31 cellular contexts compared by ENCODE assay signal in genomic region chr7:75813781-75814236, GRCh38. TPM values are rescaled to one million over a fixed set of nuclear protein-coding genes. Genes with fewer than 3 reads are reported as not detected.
A peak's percentile ranks its signal among the peaks of the same experiment; 100 is the strongest.
DNase-seq lines count a peak whose midpoint lies in the region; FAIRE-seq and TF ChIP-seq lines count a peak whose summit lies in the region.
"Had no signal": no experiment of that assay in that cellular context is flagged by ENCODE, and none has a peak within 500 bp of the region (broad histone marks: within the 10 kb centered on the region; RNA-seq: fewer than 3 reads in every experiment).

Gene CCL24 (minus strand): TSS chr7:75813806. CDS start chr7:75813715, 91 bp downstream.

- TF ChIP-seq POLR2A in endothelial cell of umbilical vein (IDR thresholded peaks at IDR 0.05; ENCODE audit: low read depth, low read length) = no peak

- CTCF ChIA-PET in endothelial cell of umbilical vein (lab: Charles Lee) = no interaction called here

- H3K27ac Mint-ChIP-seq in mesothelial cell of epicardium = no peak within 1 kb of the TSS
- H3K27ac Mint-ChIP-seq: activated naive CD8-positive, alpha-beta T cell treated with anti-CD3 and anti-CD28 coated beads, Interleukin-2, amount 10 ng/mL, durations not matched to agents 7 days and 5 days; T-helper 17 cell; WTC11 had no signal

- H3K9ac ChIP-seq in BLaER1 = no peak within 1 kb of the TSS
- H3K9ac ChIP-seq in endothelial cell of umbilical vein (replicated peaks; ENCODE audit: extremely low read depth, insufficient read depth, low read length) = no peak within 1 kb of the TSS

- DNase-seq in Kasumi-1 (lab: John Stamatoyannopoulos, UW) = peak; percentile 54 to 67
- DNase-seq in SKM-1 (lab: John Stamatoyannopoulos, UW; ENCODE audit: unreplicated experiment) = peak; percentile 76
- DNase-seq in endothelial cell of umbilical vein (ENCODE audit: low read depth, low spot score) = no peak
- DNase-seq in NCI-H2171 treated with DMSO at 0.1 percent for 48 hours (lab: John Stamatoyannopoulos, UW) = no peak
- DNase-seq in NCI-H1436 (lab: John Stamatoyannopoulos, UW) = no peak
- DNase-seq in mesothelial cell of epicardium (ENCODE audit: low spot score in 2 of 2, unreplicated experiment in 2 of 2) = no peak
- no peak for DNase-seq in pons (ENCODE audit: low spot score)
- DNase-seq: activated CD4-positive, alpha-beta T cell treated with anti-CD3 and anti-CD28 coated beads, Interleukin-2, amount 50 U/mL, for 48 hours; activated CD8-positive, alpha-beta memory T cell treated with anti-CD3 and anti-CD28 coated beads, Interleukin-2, amount 50 U/mL, for 48 hours; activated naive CD8-positive, alpha-beta T cell treated with anti-CD3 and anti-CD28 coated beads, Interleukin-2, amount 10 ng/mL, durations not matched to agents 7 days and 5 days; BE2C; Calu3; effector memory CD4-positive, alpha-beta T cell; esophagus squamous epithelium; NCI-H1417 treated with DMSO at 0.1 percent for 48 hours; NCI-H2107; NCI-H526 treated with DMSO at 0.1 percent for 48 hours; stimulated activated CD4-positive, alpha-beta T cell treated with anti-CD3 and anti-CD28 coated beads, Interleukin-12 subunit alpha, Interleukin-12 subunit beta, amount 100 ng/mL, for 4 hours; stimulated activated naive CD8-positive, alpha-beta T cell treated with anti-CD3 and anti-CD28 coated beads, Interleukin-15, amount 100 ng/mL, for 72 hours; T-helper 17 cell had no signal

- H3K4me1 Mint-ChIP-seq in mesothelial cell of epicardium = no peaks in the 10 kb centered on the region
- H3K4me1 Mint-ChIP-seq: stimulated activated naive CD8-positive, alpha-beta T cell treated with anti-CD3 and anti-CD28 coated beads, Interleukin-15, amount 100 ng/mL, for 72 hours; T-helper 17 cell; WTC11 had no signal

- no peaks in the 10 kb centered on the region for H3K79me2 ChIP-seq in endothelial cell of umbilical vein (ENCODE audit: control insufficient read depth, insufficient read depth, low read length)

- dilution Hi-C loops in endothelial cell of umbilical vein (cut with MboI; ENCODE audit: extremely low pct_ligation_motif_present, low sequenced_read_pairs) = no loop called here

- H3K36me3 ChIP-seq in BLaER1 = no peaks in the 10 kb centered on the region
- H3K36me3 ChIP-seq in endothelial cell of umbilical vein (ENCODE audit: control insufficient read depth in 2 of 2, extremely low read depth in 1 of 2, insufficient read depth in 2 of 2, low read length in 2 of 2) = no peaks in the 10 kb centered on the region
- H3K36me3 ChIP-seq: BE2C, esophagus squamous epithelium, gastroesophageal sphincter, neutrophil, SJSA1, tibial nerve had no signal

- POLR2A ChIA-PET in endothelial cell of umbilical vein (lab: Charles Lee) = no interaction called here

- TF ChIP-seq CTCF in endothelial cell of umbilical vein (IDR thresholded peaks at IDR 0.05; ENCODE audit: extremely low read depth in 1 of 2, insufficient read depth in 1 of 2, low read depth in 1 of 2, low read length in 2 of 2) (no peak), mesothelial cell of epicardium (IDR thresholded peaks at IDR 0.05; ENCODE audit: unreplicated experiment) (no peak)

- no peaks in the 10 kb centered on the region for H3K9me3 Mint-ChIP-seq in mesothelial cell of epicardium
- H3K9me3 Mint-ChIP-seq: activated naive CD8-positive, alpha-beta T cell treated with anti-CD3 and anti-CD28 coated beads, Interleukin-2, amount 10 ng/mL, durations not matched to agents 7 days and 5 days; stimulated activated naive CD8-positive, alpha-beta T cell treated with anti-CD3 and anti-CD28 coated beads, Interleukin-15, amount 100 ng/mL, for 72 hours; WTC11 had no signal

- H3K27me3 ChIP-seq in BLaER1 (no peaks in the 10 kb centered on the region), endothelial cell of umbilical vein (ENCODE audit: control insufficient read depth in 2 of 2, insufficient read depth in 2 of 2, low read length in 2 of 2) (peaks cover 0 to 1% of the 10 kb centered on the region in 2 experiments)
- H3K27me3 ChIP-seq: esophagus squamous epithelium, gastroesophageal sphincter, SJSA1, tibial nerve had no signal

- no peak for FAIRE-seq in endothelial cell of umbilical vein (lab: Jason Lieb, UNC)
- FAIRE-seq: A549, islet of Langerhans had no signal

- H3K9me3 ChIP-seq in BLaER1 (no peaks in the 10 kb centered on the region), endothelial cell of umbilical vein (replicated peaks; ENCODE audit: control insufficient read depth, insufficient read depth, low read length) (no peaks in the 10 kb centered on the region)
- H3K9me3 ChIP-seq: A549, BE2C, esophagus squamous epithelium, gastroesophageal sphincter, neutrophil, SJSA1, tibial nerve had no signal

- no peaks in the 10 kb centered on the region for H4K20me1 ChIP-seq in BLaER1
- H4K20me1 ChIP-seq in endothelial cell of umbilical vein (replicated peaks; ENCODE audit: control insufficient read depth, extremely low read depth, insufficient read depth, low read length) = no peaks in the 10 kb centered on the region

- H3K4me3 Mint-ChIP-seq in mesothelial cell of epicardium = no peak within 1 kb of the TSS
- H3K4me3 Mint-ChIP-seq: activated naive CD8-positive, alpha-beta T cell treated with anti-CD3 and anti-CD28 coated beads, Interleukin-2, amount 10 ng/mL, durations not matched to agents 7 days and 5 days; stimulated activated naive CD8-positive, alpha-beta T cell treated with anti-CD3 and anti-CD28 coated beads, Interleukin-15, amount 100 ng/mL, for 72 hours; T-helper 17 cell; WTC11 had no signal

- H3K27ac ChIP-seq in BLaER1 (no peak within 1 kb of the TSS), endothelial cell of umbilical vein (ENCODE audit: insufficient read depth, low read depth, low read length) (no peak within 1 kb of the TSS)
- H3K27ac ChIP-seq: A549, esophagus squamous epithelium, gastroesophageal sphincter, neutrophil, SJSA1, tibial nerve had no signal

- H3K4me3 ChIP-seq in BLaER1 (no peak within 1 kb of the TSS), endothelial cell of umbilical vein (replicated peaks in 1 of 3; ENCODE audit: insufficient read depth in 1 of 3, low read depth in 1 of 3, low read length in 3 of 3) (no peak within 1 kb of the TSS)
- H3K4me3 ChIP-seq: A549, esophagus squamous epithelium, gastroesophageal sphincter, lung, SJSA1, tibial nerve had no signal

- H3K4me2 ChIP-seq in BLaER1 (peak within 1 kb of the TSS; percentile 52), endothelial cell of umbilical vein (ENCODE audit: insufficient read depth, low read length) (no peak within 1 kb of the TSS)
- H3K4me2 ChIP-seq: A549 had no signal

- H3K36me3 Mint-ChIP-seq in mesothelial cell of epicardium = no peaks in the 10 kb centered on the region
- H3K36me3 Mint-ChIP-seq: activated naive CD8-positive, alpha-beta T cell treated with anti-CD3 and anti-CD28 coated beads, Interleukin-2, amount 10 ng/mL, durations not matched to agents 7 days and 5 days; WTC11 had no signal

- BruUV-seq in endothelial cell of umbilical vein (replicated peaks; lab: Mats Ljungman, UMichigan) = no TSS peak

- intact Hi-C loops in endothelial cell of umbilical vein (cut with micrococcal nuclease) = no loop called here

- peak within 1 kb of the TSS; percentile 31 for H2AFZ ChIP-seq in endothelial cell of umbilical vein (ENCODE audit: low read depth, low read length)

- H3K9me1 ChIP-seq in endothelial cell of umbilical vein (replicated peaks; ENCODE audit: control insufficient read depth, extremely low read depth, insufficient read depth, low read length) = no peaks in the 10 kb centered on the region

- peaks cover 1% of the 10 kb centered on the region for H3K27me3 Mint-ChIP-seq in mesothelial cell of epicardium (ENCODE audit: low read depth)

- H3K4me1 ChIP-seq in BLaER1 = peaks cover 14% of the 10 kb centered on the region
- no peaks in the 10 kb centered on the region for H3K4me1 ChIP-seq in endothelial cell of umbilical vein (ENCODE audit: control insufficient read depth, extremely low read depth, insufficient read depth, low read length)
- H3K4me1 ChIP-seq: A549, BE2C, esophagus squamous epithelium, gastroesophageal sphincter had no signal

TF ChIP-seq in endothelial cell of umbilical vein, 7 proteins besides CTCF, POLR2A, EP300 and RAD21:
- TF ChIP-seq FOS (IDR thresholded peaks at IDR 0.05; ENCODE audit: borderline replicate concordance, insufficient read depth, low read length) (no peak), MYC (IDR thresholded peaks at IDR 0.05; ENCODE audit: low read depth, low read length) (no peak), MAX (IDR thresholded peaks at IDR 0.05; ENCODE audit: insufficient read depth, insufficient read length) (no peak), GATA2 (IDR thresholded peaks at IDR 0.05; ENCODE audit: insufficient read depth, insufficient read length, low read depth, low read length) (no peak), JUN (IDR thresholded peaks at IDR 0.05; ENCODE audit: borderline replicate concordance, insufficient read depth, insufficient read length, low read depth) (no peak), EZH2 (IDR thresholded peaks at IDR 0.05; ENCODE audit: borderline replicate concordance, low read depth, low read length, severe bottlenecking) (no peak), POLR2AphosphoS5 (IDR thresholded peaks at IDR 0.05; ENCODE audit: insufficient read depth, low read depth, low read length) (no peak)
TF ChIP-seq in endothelial cell of umbilical vein: peak in this region for 0.

RNA-seq across cellular contexts. Expression of gene CCL24, which starts in this region (rescaled TPM):
- total RNA-seq in endothelial cell of umbilical vein (not detected in 2 replicates), mesothelial cell of epicardium (not detected in 3 replicates)
- polyA plus RNA-seq in endothelial cell of umbilical vein = not detected in 2 replicates
- polyA plus RNA-seq in endothelial cell of umbilical vein (2011; cell fraction: cytosol; rRNA removed) = not detected in 2 replicates
- polyA plus RNA-seq in endothelial cell of umbilical vein (2011; cell fraction: nucleus; rRNA removed) = 0.67 TPM in 1 of 2 replicates, not detected in the other
- polyA plus RNA-seq in endothelial cell of umbilical vein (2012) = not detected in 2 replicates
- polyA minus RNA-seq in endothelial cell of umbilical vein = not detected in 2 replicates
- polyA minus RNA-seq in endothelial cell of umbilical vein (2011; cell fraction: cytosol; rRNA and poly(A)+ RNA removed) = not detected
- polyA minus RNA-seq in endothelial cell of umbilical vein (2011; cell fraction: nucleus; rRNA and poly(A)+ RNA removed) = not detected in 2 replicates
- total RNA-seq: activated naive CD8-positive, alpha-beta T cell treated with anti-CD3 and anti-CD28 coated beads, Interleukin-2, amount 10 ng/mL, durations not matched to agents 7 days and 5 days; cerebellum; OCI-LY7; T-helper 17 cell; tibial nerve; WTC11 had no signal

Comparison
In these comparisons a context has a peak if more than half of its experiments do, and no peak if none do; other contexts are left out.
1. DNase-seq: peak in Kasumi-1 (2 of 2) and SKM-1 (single experiment); none in endothelial cell of umbilical vein (single experiment), NCI-H2171 treated with DMSO at 0.1 percent for 48 hours (single experiment), NCI-H1436 (single experiment), mesothelial cell of epicardium (0 of 2) and pons (single experiment).